In the genomic region with DNA sequence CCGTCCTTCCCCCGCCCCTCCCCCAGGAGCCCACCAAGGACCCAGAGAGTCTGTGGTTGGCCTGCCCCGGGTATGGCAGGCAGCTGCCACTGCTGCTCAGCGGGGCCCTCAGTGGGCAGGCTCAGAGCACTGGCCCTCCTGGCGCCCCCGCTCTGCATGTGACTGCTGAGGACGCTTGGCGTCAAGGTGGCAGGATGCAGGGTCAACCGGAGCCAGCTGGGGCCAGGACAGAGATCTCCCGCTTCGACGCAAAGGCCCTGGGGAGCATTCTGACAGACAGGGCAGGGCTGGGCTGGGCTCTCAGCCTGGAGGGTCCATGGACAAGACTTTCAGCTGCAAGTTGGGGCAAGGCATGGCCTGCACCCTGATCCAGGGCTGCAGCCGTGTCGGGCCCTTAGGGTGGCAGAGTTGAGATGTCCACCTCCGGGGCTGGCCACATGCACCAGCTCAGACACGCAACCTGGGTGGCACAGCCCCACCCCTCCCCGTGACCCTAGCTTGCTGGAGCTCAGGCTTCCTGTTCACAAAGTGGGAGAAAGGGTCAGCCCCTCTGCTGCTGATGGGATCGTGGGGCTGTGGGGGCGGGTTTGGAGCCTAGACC, we compare ENCODE assay signal across 17 cellular contexts. TPM values are rescaled to one million over a fixed set of nuclear protein-coding genes. Genes with fewer than 3 reads are reported as not detected.
DNase-seq lines count a peak whose midpoint lies in the region; ATAC-seq, FAIRE-seq and TF ChIP-seq lines count a peak whose summit lies in the region.
"Had no signal": no experiment of that assay in that cellular context is flagged by ENCODE, and none has a peak within 500 bp of the region (broad histone marks: within the 10 kb centered on the region; RNA-seq: fewer than 3 reads in every experiment).

No MANE protein-coding gene starts in this region.

- no peak overlapping the region for H2AFZ ChIP-seq in HepG2 (ENCODE audit: low read length)
- H2AFZ ChIP-seq: GM23338 had no signal

- H3K9ac ChIP-seq in HepG2 (ENCODE audit: insufficient read depth, low read depth, low read length), result no peak overlapping the region

- peaks cover 5 to 26% of the 10 kb centered on the region in 2 experiments; a peak in 3 of 5 replicates for H3K36me3 ChIP-seq in HepG2 (replicated peaks in 1 of 2; ENCODE audit: control insufficient read depth in 1 of 2, insufficient read depth in 2 of 2, low read length in 2 of 2)
- H3K36me3 ChIP-seq in right lobe of liver, result peaks cover 0 to 12% (median 2%) of the 10 kb centered on the region in 4 donors
- H3K36me3 ChIP-seq in heart left ventricle, result peaks cover 0 to 45% (median 34%) of the 10 kb centered on the region in 9 donors

- POLR2A ChIA-PET in HepG2 (lab: Yijun Ruan, JAX), result no interaction called here

- no peak for TF ChIP-seq RAD21 in HepG2 (CRISPR knock-in tag; IDR thresholded peaks at IDR 0.05)

- H3K79me2 ChIP-seq in HepG2 (ENCODE audit: insufficient read depth, low read length), result no peaks in the 10 kb centered on the region

- no peaks in the 10 kb centered on the region for H3K27me3 ChIP-seq in HepG2 (ENCODE audit: control insufficient read depth in 1 of 2, insufficient read depth in 2 of 2, low read length in 2 of 2)
- H3K27me3 ChIP-seq in right lobe of liver, result no peaks in the 10 kb centered on the region
- H3K27me3 ChIP-seq in heart left ventricle, result no peaks in the 10 kb centered on the region
- H3K27me3 ChIP-seq in right cardiac atrium (ENCODE audit: control insufficient read depth, insufficient read depth), result no peaks in the 10 kb centered on the region

- H3K27ac ChIP-seq in HepG2 (ENCODE audit: extremely low read length, insufficient read depth, low read length), result no peak overlapping the region
- H3K27ac ChIP-seq in right lobe of liver, result no peak overlapping the region
- peak overlapping the region in 5 of 12 donors; percentile 19 to 80 (median 69) for H3K27ac ChIP-seq in heart left ventricle
- no peak overlapping the region for H3K27ac ChIP-seq in right cardiac atrium (ENCODE audit: low read length)

- WGBS in HepG2 (ENCODE audit: low lambda C conversion rate), result 98% methylated on average over 8 of the region's 19 CpGs
- 91% methylated on average over 9 of the region's 19 CpGs for WGBS in right lobe of liver (ENCODE audit: insufficient coverage, low coverage, low lambda C conversion rate, missing lambda C conversion rate)
- WGBS in heart left ventricle, 4 donors, result 57 to 73% (median 71%) methylated on average over 5 to 19 of the region's 19 CpGs
- 83% methylated on average over 19 of the region's 19 CpGs for WGBS in right cardiac atrium

- H3K9me3 ChIP-seq in HepG2 (ENCODE audit: low read length) (no peaks in the 10 kb centered on the region), right lobe of liver (no peaks in the 10 kb centered on the region), heart left ventricle (no peaks in the 10 kb centered on the region), right cardiac atrium (ENCODE audit: control insufficient read depth, low read length) (no peaks in the 10 kb centered on the region)

- no peak for TF ChIP-seq POLR2A in HepG2 (IDR thresholded peaks at IDR 0.05; ENCODE audit: insufficient read depth in 1 of 2, low read depth in 2 of 2, low read length in 2 of 2)
- TF ChIP-seq POLR2A in right lobe of liver (IDR thresholded peaks at IDR 0.05), result no peak
- TF ChIP-seq POLR2A in heart left ventricle (IDR thresholded peaks at IDR 0.05), result no peak

- H3K4me1 ChIP-seq in HepG2 (ENCODE audit: insufficient read depth, low read length), result no peaks in the 10 kb centered on the region
- no peaks in the 10 kb centered on the region for H3K4me1 ChIP-seq in right lobe of liver
- H3K4me1 ChIP-seq in heart left ventricle, result peaks cover 0 to 53% (median 18%) of the 10 kb centered on the region in 12 donors
- no peaks in the 10 kb centered on the region for H3K4me1 ChIP-seq in right cardiac atrium (ENCODE audit: control insufficient read depth, insufficient read depth, low read length)

- in situ Hi-C loops in HepG2 (cut with HindIII; ENCODE audit: extremely low pct_ligation_motif_present, low pct_unique_long_range_greater_than_20kb), result no loop called here

- BruUV-seq in HepG2 (replicated peaks; lab: Mats Ljungman, UMichigan), result no TSS peak

- CTCF ChIA-PET in HepG2 (lab: Yijun Ruan, JAX; ENCODE audit: low intra/inter-chr PET ratio, low total read pairs), result no interaction called here

- intact Hi-C loops in HepG2 (cut with micrococcal nuclease; ENCODE audit: unreplicated experiment), result no loop called here
- intact Hi-C loops in right lobe of liver (cut with DNase I), result no loop called here
- intact Hi-C loops in heart left ventricle (cut with DNase I), result no loop called here
- intact Hi-C loops in right cardiac atrium (cut with DNase I), result no loop called here

- no peak for ATAC-seq in HepG2
- ATAC-seq in right lobe of liver, result no peak
- ATAC-seq in heart left ventricle, result peak in 3 of 4 donors; percentile 5 to 27 (median 15)
- peak in 1 of 2 donors; percentile 1 for ATAC-seq in right cardiac atrium
- ATAC-seq: GM23338 had no signal

- DNase-seq in HepG2 (ENCODE audit: low spot score) (no peak), right lobe of liver (no peak), heart left ventricle (no peak), right cardiac atrium (peak in 2 of 3 donors; percentile 43 to 49), SW 1271 (lab: John Stamatoyannopoulos, UW) (no peak), activated gamma-delta T cell (lab: John Stamatoyannopoulos, UW) (no peak), NCI-H1092 (lab: John Stamatoyannopoulos, UW) (no peak)
- DNase-seq: ACHN; C1 segment of cervical spinal cord; CD4-positive, alpha-beta memory T cell; DMS79; EL; H9 had no signal

- H4K20me1 ChIP-seq in HepG2 (ENCODE audit: insufficient read depth, low read length), result peaks cover 3% of the 10 kb centered on the region; the same call in 1 of the 2 replicates

- no peak overlapping the region for H3K4me3 ChIP-seq in HepG2 (replicated peaks in 1 of 3; ENCODE audit: insufficient read depth in 1 of 3, low read depth in 2 of 3, low read length in 3 of 3)
- H3K4me3 ChIP-seq in right lobe of liver, result no peak overlapping the region
- no peak overlapping the region for H3K4me3 ChIP-seq in heart left ventricle
- H3K4me3 ChIP-seq in right cardiac atrium (ENCODE audit: low read length), result no peak overlapping the region
- H3K4me3 ChIP-seq: GM23338 had no signal

- FAIRE-seq in HepG2 (lab: Jason Lieb, UNC), result no peak
- FAIRE-seq: G401.6, GM12891 had no signal

- no peak for TF ChIP-seq CTCF in HepG2 (CRISPR knock-in tag; IDR thresholded peaks at IDR 0.05)
- TF ChIP-seq CTCF in right lobe of liver (IDR thresholded peaks at IDR 0.05), result no peak
- no peak for TF ChIP-seq CTCF in heart left ventricle (IDR thresholded peaks at IDR 0.05)

- H3K4me2 ChIP-seq in HepG2 (ENCODE audit: low read depth, low read length), result no peak overlapping the region
- H3K4me2 ChIP-seq: GM23338 had no signal

- TF ChIP-seq EP300 in HepG2 (IDR thresholded peaks at IDR 0.05; ENCODE audit: low read depth in 2 of 2, low read length in 2 of 2), result no peak
- TF ChIP-seq EP300 in HepG2 (CRISPR knock-in tag; IDR thresholded peaks at IDR 0.05; ENCODE audit: borderline replicate concordance), result no peak

RNA-seq across cellular contexts. Expression of a gene that starts 30.3 kb away (rescaled TPM):
- total RNA-seq in HepG2 (2016; rRNA removed; fragmentation: Illumina TruSeq; extraction: Trizol), result 81.5 and 191 TPM in 2 replicates
- 13.6 and 13.8 TPM in 2 replicates for total RNA-seq in HepG2 (2016; cell fraction: cytosol; rRNA removed; fragmentation: Illumina TruSeq; extraction: Trizol; ENCODE audit: low read depth)
- 74.4 and 198 TPM in 2 replicates for total RNA-seq in HepG2 (2016; cell fraction: insoluble cytoplasmic fraction; rRNA removed; fragmentation: Illumina TruSeq; extraction: Trizol)
- total RNA-seq in HepG2 (2016; cell fraction: membrane; rRNA removed; fragmentation: Illumina TruSeq; extraction: Trizol), result 21.2 and 25.2 TPM in 2 replicates
- 143 and 170 TPM in 2 replicates for total RNA-seq in HepG2 (2016; cell fraction: nucleus; rRNA removed; fragmentation: Illumina TruSeq; extraction: Trizol)
- 153 and 176 TPM in 2 replicates for polyA plus RNA-seq in HepG2 (2011; rRNA removed)
- 149 and 180 TPM in 2 replicates for polyA plus RNA-seq in HepG2 (2011; cell fraction: cytosol; rRNA removed)
- polyA plus RNA-seq in HepG2 (2011; cell fraction: nucleus; rRNA removed), result 95.3 and 103 TPM in 2 replicates
- 118 TPM in 2 replicates for polyA plus RNA-seq in HepG2 (2012)
- polyA plus RNA-seq in HepG2 (2016; cell fraction: cytosol; fragmentation: Illumina TruSeq; extraction: Trizol; ENCODE audit: low read depth), result 23.9 and 25.8 TPM in 2 replicates
- 64.4 and 77.4 TPM in 2 replicates for polyA plus RNA-seq in HepG2 (2016; cell fraction: insoluble cytoplasmic fraction; fragmentation: Illumina TruSeq; extraction: Trizol; ENCODE audit: low read depth)
- 25.2 and 31.6 TPM in 2 replicates for polyA plus RNA-seq in HepG2 (2016; cell fraction: membrane; fragmentation: Illumina TruSeq; extraction: Trizol; ENCODE audit: low read depth)
- 270 and 284 TPM in 2 replicates for polyA plus RNA-seq in HepG2 (2016; cell fraction: nucleus; fragmentation: Illumina TruSeq; extraction: Trizol; ENCODE audit: insufficient read depth, low read depth)
- 32.2 and 52.3 TPM in 2 replicates for polyA minus RNA-seq in HepG2 (2011; rRNA and poly(A)+ RNA removed; ENCODE audit: low replicate concordance)
- polyA minus RNA-seq in HepG2 (2011; cell fraction: cytosol; rRNA and poly(A)+ RNA removed), result 53.1 and 54.6 TPM in 2 replicates
- 24.3 and 25.0 TPM in 2 replicates for polyA minus RNA-seq in HepG2 (2011; cell fraction: nucleus; rRNA and poly(A)+ RNA removed)
- 100 to 1,000 TPM in 1 of 6 experiments, 10 to 100 TPM in 5; 63.4 to 108 (median 85.3) TPM for total RNA-seq in right lobe of liver
- 100 to 1,000 TPM; 221 to 389 (median 283) TPM for total RNA-seq in heart left ventricle
- polyA plus RNA-seq in heart left ventricle, result 100 to 1,000 TPM; 105 to 322 TPM
- total RNA-seq in right cardiac atrium, result 100 to 1,000 TPM; 297 to 325 (median 309) TPM
- polyA plus RNA-seq in right cardiac atrium, result 207 TPM

RNA-seq across cellular contexts. Expression of a gene that starts 38.8 kb away (rescaled TPM):
- 0.07 TPM in 1 of 2 replicates, not detected in the other for total RNA-seq in HepG2 (2016; rRNA removed; fragmentation: Illumina TruSeq; extraction: Trizol)
- total RNA-seq in HepG2 (2016; cell fraction: cytosol; rRNA removed; fragmentation: Illumina TruSeq; extraction: Trizol; ENCODE audit: low read depth), result not detected in 2 replicates
- 0.04 TPM in 1 of 2 replicates, not detected in the other for total RNA-seq in HepG2 (2016; cell fraction: insoluble cytoplasmic fraction; rRNA removed; fragmentation: Illumina TruSeq; extraction: Trizol)
- total RNA-seq in HepG2 (2016; cell fraction: membrane; rRNA removed; fragmentation: Illumina TruSeq; extraction: Trizol), result 0.06 TPM in 1 of 2 replicates, not detected in the other
- total RNA-seq in HepG2 (2016; cell fraction: nucleus; rRNA removed; fragmentation: Illumina TruSeq; extraction: Trizol), result not detected in 2 replicates
- 0.03 and 0.05 TPM in 2 replicates for polyA plus RNA-seq in HepG2 (2011; rRNA removed)
- 0.05 and 0.08 TPM in 2 replicates for polyA plus RNA-seq in HepG2 (2011; cell fraction: cytosol; rRNA removed)
- polyA plus RNA-seq in HepG2 (2011; cell fraction: nucleus; rRNA removed), result 0.26 and 0.32 TPM in 2 replicates
- not detected in 2 replicates for polyA plus RNA-seq in HepG2 (2012)
- polyA plus RNA-seq in HepG2 (2016; cell fraction: cytosol; fragmentation: Illumina TruSeq; extraction: Trizol; ENCODE audit: low read depth), result not detected in 2 replicates
- polyA plus RNA-seq in HepG2 (2016; cell fraction: insoluble cytoplasmic fraction; fragmentation: Illumina TruSeq; extraction: Trizol; ENCODE audit: low read depth), result 0.19 TPM in 1 of 2 replicates, not detected in the other
- not detected in 2 replicates for polyA plus RNA-seq in HepG2 (2016; cell fraction: membrane; fragmentation: Illumina TruSeq; extraction: Trizol; ENCODE audit: low read depth)
- not detected in 2 replicates for polyA plus RNA-seq in HepG2 (2016; cell fraction: nucleus; fragmentation: Illumina TruSeq; extraction: Trizol; ENCODE audit: insufficient read depth, low read depth)
- 0.38 TPM in 1 of 2 replicates, not detected in the other for polyA minus RNA-seq in HepG2 (2011; rRNA and poly(A)+ RNA removed; ENCODE audit: low replicate concordance)
- polyA minus RNA-seq in HepG2 (2011; cell fraction: cytosol; rRNA and poly(A)+ RNA removed), result not detected in 2 replicates
- not detected in 2 replicates for polyA minus RNA-seq in HepG2 (2011; cell fraction: nucleus; rRNA and poly(A)+ RNA removed)
- total RNA-seq in right lobe of liver, result 1 to 10 TPM in 4 of 6 experiments, under 1 TPM in 2; 0.73 to 2.4 (median 1.5) TPM
- 10 to 100 TPM; 27.7 to 75.1 (median 39.7) TPM for total RNA-seq in heart left ventricle
- polyA plus RNA-seq in heart left ventricle, result 10 to 100 TPM; 59.1 to 89.5 TPM
- 10 to 100 TPM; 28.9 to 40.0 (median 34.5) TPM for total RNA-seq in right cardiac atrium
- polyA plus RNA-seq in right cardiac atrium, result 36.3 TPM
- total RNA-seq: CD4-positive, alpha-beta memory T cell; HT1080 had no signal

Comparison
In these comparisons a context has a peak if more than half of its experiments do, and no peak if none do; other contexts are left out.
1. DNase-seq: peak in right cardiac atrium (2 of 3); none in HepG2 (single experiment), right lobe of liver (0 of 3), heart left ventricle (0 of 5), SW 1271 (0 of 2), activated gamma-delta T cell (single experiment) and NCI-H1092 (single experiment).
2. ATAC-seq: peak in heart left ventricle (3 of 4); none in HepG2 (single experiment) and right lobe of liver (0 of 4).
3. RNA of a gene that starts 38.8 kb away (total RNA-seq): 27.7 to 75.1 TPM in heart left ventricle and 28.9 to 40.0 TPM in right cardiac atrium; 0.73 to 2.4 TPM in right lobe of liver and 0.04 to 0.07 TPM in HepG2; every median in the first group is over 4 times any median in the second.